18 cellular contexts compared by ENCODE assay signal in the genomic region with DNA sequence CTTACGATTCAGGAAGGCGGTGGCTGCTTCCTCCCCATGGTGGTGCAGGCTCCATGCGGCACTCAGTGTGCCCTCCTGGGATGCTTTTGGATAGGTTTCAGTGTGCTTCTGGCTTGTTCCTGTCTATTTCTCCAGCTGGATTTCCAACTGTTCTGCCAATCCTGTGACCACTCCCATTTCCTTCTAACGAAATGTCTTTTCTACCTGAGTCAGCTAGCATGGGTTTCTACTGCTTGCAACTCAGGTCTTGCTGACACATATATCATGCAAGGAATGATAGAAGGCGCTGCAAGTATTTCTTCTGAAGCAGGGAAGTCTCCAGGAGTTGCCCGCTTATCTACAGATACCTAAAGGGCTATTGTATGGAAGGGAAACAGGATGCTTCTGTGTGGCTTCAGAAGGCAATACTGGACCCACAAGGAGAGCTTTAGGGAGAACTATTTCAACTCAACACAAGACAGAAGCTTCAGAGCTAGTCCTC.
"Had no signal": no experiment of that assay in that cellular context is flagged by ENCODE, and none has a peak within 500 bp of the region (broad histone marks: within the 10 kb centered on the region; RNA-seq: fewer than 3 reads in every experiment).

No MANE protein-coding gene starts in this region.

- H3K27ac Mint-ChIP-seq: activated naive CD4-positive, alpha-beta T cell treated with anti-CD3 and anti-CD28 coated beads, Interleukin-2, amount 50 U/mL, for 72 hours; effector memory CD8-positive, alpha-beta T cell; naive thymus-derived CD8-positive, alpha-beta T cell; neural progenitor cell; WTC11 had no signal

- H3K4me1 Mint-ChIP-seq: central memory CD8-positive, alpha-beta T cell had no signal

- H3K27me3 ChIP-seq: ascending aorta, neural progenitor cell, spleen, upper lobe of right lung had no signal

- H3K4me3 ChIP-seq: ascending aorta, dorsolateral prefrontal cortex, neural progenitor cell, spleen, upper lobe of right lung had no signal

- H3K9me3 Mint-ChIP-seq: activated naive CD4-positive, alpha-beta T cell treated with anti-CD3 and anti-CD28 coated beads, Interleukin-2, amount 50 U/mL, for 72 hours; central memory CD8-positive, alpha-beta T cell; effector memory CD8-positive, alpha-beta T cell; WTC11 had no signal

- H3K4me3 Mint-ChIP-seq: central memory CD8-positive, alpha-beta T cell; effector memory CD8-positive, alpha-beta T cell; naive thymus-derived CD8-positive, alpha-beta T cell; neural progenitor cell; WTC11 had no signal

- H3K9me3 ChIP-seq: ascending aorta, spleen, upper lobe of right lung had no signal

- H3K9ac ChIP-seq: neural progenitor cell had no signal

- H3K36me3 ChIP-seq: ascending aorta, brain microvascular endothelial cell, neural progenitor cell, spleen, upper lobe of right lung had no signal

- H3K4me1 ChIP-seq: ascending aorta, neural progenitor cell, upper lobe of right lung had no signal

- DNase-seq: activated gamma-delta T cell treated with Interleukin-2 at 50 U/mL for 16 hours; activated T-cell treated with anti-CD3 and anti-CD28 coated beads, Interleukin-2, amount 50 U/mL, for 1 hour; brain microvascular endothelial cell; dorsolateral prefrontal cortex; effector memory CD8-positive, alpha-beta T cell; head of caudate nucleus; naive thymus-derived CD8-positive, alpha-beta T cell; retina; spleen; stimulated activated CD4-positive, alpha-beta T cell treated with anti-CD3 and anti-CD28 coated beads, Interleukin-4, amount 100 ng/mL, for 1 hour; stimulated activated naive CD4-positive, alpha-beta T cell treated with Interleukin-2 at 50 U/mL for 16 hours; T-helper 9 cell; upper lobe of right lung had no signal

- H3K36me3 Mint-ChIP-seq: activated naive CD4-positive, alpha-beta T cell treated with anti-CD3 and anti-CD28 coated beads, Interleukin-2, amount 50 U/mL, for 72 hours; naive thymus-derived CD8-positive, alpha-beta T cell; neural progenitor cell; WTC11 had no signal

- H3K27ac ChIP-seq: ascending aorta, brain microvascular endothelial cell, dorsolateral prefrontal cortex, neural progenitor cell, spleen, upper lobe of right lung had no signal
